In the genomic region with DNA sequence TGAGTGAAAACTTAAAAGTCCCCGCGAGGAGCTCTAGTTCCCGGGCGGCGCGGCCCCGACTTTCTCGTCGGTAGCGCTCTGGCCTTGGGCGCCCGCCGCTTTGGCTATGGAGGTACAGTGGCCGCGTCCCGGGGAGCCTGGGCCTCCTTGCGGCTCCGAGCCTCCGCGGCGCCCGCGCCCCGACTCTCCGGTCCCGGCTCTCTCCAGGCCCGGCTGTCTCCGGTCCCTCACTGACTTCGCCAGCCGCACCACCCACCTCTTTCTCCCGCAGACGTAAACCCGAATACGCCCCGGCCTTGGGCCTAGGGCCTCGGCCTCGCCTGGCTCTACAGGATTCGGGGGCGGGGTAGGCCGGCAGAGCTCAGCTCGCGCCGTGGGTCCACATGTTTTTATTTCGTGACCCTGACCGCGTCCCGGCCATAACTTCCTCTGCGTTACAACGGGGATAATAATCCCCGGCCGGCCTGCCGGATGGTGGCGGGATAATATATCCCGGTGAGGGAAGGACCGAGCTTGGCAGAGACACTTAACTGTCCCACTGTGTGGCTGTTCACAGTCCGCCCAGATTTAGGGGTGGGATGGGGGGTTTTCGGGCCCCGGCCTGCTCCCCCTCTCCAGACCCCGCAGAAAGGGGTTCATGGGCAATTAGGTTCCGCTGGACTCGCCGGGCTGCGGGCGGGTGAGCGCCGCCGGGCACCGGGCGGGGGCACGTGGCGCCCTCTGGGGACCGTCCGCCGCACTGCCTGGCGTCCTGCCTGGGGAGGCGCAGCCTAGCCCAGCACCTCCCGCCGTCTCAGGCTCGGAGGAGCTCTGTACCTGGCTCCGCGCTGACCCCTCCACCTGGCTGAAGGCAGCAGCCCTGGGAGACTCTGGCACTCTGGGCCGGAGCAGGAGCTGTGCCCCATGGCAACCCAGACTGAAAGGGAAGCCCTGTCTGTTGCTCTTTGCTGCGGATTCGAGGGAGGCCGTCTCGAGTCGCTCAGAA, we compare ENCODE assay signal across 1 cellular context.
A peak's percentile ranks its signal among the peaks of the same experiment; 100 is the strongest.
TF ChIP-seq lines count a peak whose summit lies in the region.

No MANE protein-coding gene starts in this region.

TF ChIP-seq in HEK293, 187 proteins besides CTCF, POLR2A, EP300 and RAD21 (continued from another document and continues in another):
- TF ChIP-seq, protein P1, sequence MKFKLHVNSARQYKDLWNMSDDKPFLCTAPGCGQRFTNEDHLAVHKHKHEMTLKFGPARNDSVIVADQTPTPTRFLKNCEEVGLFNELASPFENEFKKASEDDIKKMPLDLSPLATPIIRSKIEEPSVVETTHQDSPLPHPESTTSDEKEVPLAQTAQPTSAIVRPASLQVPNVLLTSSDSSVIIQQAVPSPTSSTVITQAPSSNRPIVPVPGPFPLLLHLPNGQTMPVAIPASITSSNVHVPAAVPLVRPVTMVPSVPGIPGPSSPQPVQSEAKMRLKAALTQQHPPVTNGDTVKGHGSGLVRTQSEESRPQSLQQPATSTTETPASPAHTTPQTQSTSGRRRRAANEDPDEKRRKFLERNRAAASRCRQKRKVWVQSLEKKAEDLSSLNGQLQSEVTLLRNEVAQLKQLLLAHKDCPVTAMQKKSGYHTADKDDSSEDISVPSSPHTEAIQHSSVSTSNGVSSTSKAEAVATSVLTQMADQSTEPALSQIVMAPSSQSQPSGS (tag by site-specific recombination; IDR thresholded peaks at IDR 0.05; ENCODE audit: low read depth), result no peak
- no peak for TF ChIP-seq ZNF302 (tag by site-specific recombination; IDR thresholded peaks at IDR 0.05; ENCODE audit: low read depth)
- no peak for TF ChIP-seq ZNF292 (tag by site-specific recombination; IDR thresholded peaks at IDR 0.05; ENCODE audit: borderline replicate concordance, low read depth)
- no peak for TF ChIP-seq ZBTB1 (tag by site-specific recombination; IDR thresholded peaks at IDR 0.05)
- no peak for TF ChIP-seq SCRT1 (tag by site-specific recombination; IDR thresholded peaks at IDR 0.05; ENCODE audit: borderline replicate concordance)
- no peak for TF ChIP-seq ZNF155 (tag by site-specific recombination; IDR thresholded peaks at IDR 0.05)
- TF ChIP-seq, protein P2, sequence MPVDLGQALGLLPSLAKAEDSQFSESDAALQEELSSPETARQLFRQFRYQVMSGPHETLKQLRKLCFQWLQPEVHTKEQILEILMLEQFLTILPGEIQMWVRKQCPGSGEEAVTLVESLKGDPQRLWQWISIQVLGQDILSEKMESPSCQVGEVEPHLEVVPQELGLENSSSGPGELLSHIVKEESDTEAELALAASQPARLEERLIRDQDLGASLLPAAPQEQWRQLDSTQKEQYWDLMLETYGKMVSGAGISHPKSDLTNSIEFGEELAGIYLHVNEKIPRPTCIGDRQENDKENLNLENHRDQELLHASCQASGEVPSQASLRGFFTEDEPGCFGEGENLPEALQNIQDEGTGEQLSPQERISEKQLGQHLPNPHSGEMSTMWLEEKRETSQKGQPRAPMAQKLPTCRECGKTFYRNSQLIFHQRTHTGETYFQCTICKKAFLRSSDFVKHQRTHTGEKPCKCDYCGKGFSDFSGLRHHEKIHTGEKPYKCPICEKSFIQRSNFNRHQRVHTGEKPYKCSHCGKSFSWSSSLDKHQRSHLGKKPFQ (tag by site-specific recombination; IDR thresholded peaks at IDR 0.05), result no peak
- TF ChIP-seq ZNF843 (tag by site-specific recombination; IDR thresholded peaks at IDR 0.05), result no peak
- TF ChIP-seq, protein P3, sequence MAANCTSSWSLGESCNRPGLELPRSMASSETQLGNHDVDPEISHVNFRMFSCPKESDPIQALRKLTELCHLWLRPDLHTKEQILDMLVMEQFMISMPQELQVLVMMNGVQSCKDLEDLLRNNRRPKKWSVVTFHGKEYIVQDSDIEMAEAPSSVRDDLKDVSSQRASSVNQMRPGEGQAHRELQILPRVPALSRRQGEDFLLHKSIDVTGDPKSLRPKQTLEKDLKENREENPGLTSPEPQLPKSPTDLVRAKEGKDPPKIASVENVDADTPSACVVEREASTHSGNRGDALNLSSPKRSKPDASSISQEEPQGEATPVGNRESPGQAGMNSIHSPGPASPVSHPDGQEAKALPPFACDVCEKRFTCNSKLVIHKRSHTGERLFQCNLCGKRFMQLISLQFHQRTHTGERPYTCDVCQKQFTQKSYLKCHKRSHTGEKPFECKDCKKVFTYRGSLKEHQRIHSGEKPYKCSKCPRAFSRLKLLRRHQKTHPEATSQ (tag by site-specific recombination; IDR thresholded peaks at IDR 0.05), result no peak
- TF ChIP-seq ZNF555 (tag by site-specific recombination; conservative IDR thresholded peaks at IDR 0.05), result no peak
- TF ChIP-seq ZNF350 (tag by site-specific recombination; IDR thresholded peaks at IDR 0.05), result no peak
- no peak; the same call in 1 of the 2 replicates for TF ChIP-seq ZBTB17 (tag by site-specific recombination; IDR thresholded peaks at IDR 0.05)
- no peak for TF ChIP-seq KLF10 (tag by site-specific recombination; IDR thresholded peaks at IDR 0.05)
- TF ChIP-seq ZNF354C (tag by site-specific recombination; IDR thresholded peaks at IDR 0.05; ENCODE audit: borderline replicate concordance, low read depth), result no peak
- no peak for TF ChIP-seq ZNF248 (tag by site-specific recombination; IDR thresholded peaks at IDR 0.05)
- no peak for TF ChIP-seq ZNF529 (tag by site-specific recombination; IDR thresholded peaks at IDR 0.05; ENCODE audit: insufficient replicate concordance)
- no peak for TF ChIP-seq ZNF174 (tag by site-specific recombination; IDR thresholded peaks at IDR 0.05)
- 0 out of 2 replicates have a peak, but pooled peaks have one; percentile 7 for TF ChIP-seq SP3 (tag by site-specific recombination; IDR thresholded peaks at IDR 0.05)
- TF ChIP-seq, protein P4, sequence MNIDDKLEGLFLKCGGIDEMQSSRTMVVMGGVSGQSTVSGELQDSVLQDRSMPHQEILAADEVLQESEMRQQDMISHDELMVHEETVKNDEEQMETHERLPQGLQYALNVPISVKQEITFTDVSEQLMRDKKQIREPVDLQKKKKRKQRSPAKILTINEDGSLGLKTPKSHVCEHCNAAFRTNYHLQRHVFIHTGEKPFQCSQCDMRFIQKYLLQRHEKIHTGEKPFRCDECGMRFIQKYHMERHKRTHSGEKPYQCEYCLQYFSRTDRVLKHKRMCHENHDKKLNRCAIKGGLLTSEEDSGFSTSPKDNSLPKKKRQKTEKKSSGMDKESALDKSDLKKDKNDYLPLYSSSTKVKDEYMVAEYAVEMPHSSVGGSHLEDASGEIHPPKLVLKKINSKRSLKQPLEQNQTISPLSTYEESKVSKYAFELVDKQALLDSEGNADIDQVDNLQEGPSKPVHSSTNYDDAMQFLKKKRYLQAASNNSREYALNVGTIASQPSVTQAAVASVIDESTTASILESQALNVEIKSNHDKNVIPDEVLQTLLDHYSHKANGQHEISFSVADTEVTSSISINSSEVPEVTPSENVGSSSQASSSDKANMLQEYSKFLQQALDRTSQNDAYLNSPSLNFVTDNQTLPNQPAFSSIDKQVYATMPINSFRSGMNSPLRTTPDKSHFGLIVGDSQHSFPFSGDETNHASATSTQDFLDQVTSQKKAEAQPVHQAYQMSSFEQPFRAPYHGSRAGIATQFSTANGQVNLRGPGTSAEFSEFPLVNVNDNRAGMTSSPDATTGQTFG (tag by site-specific recombination; IDR thresholded peaks at IDR 0.05; ENCODE audit: borderline replicate concordance), result no peak
- TF ChIP-seq HOXA7 (CRISPR knock-in tag; IDR thresholded peaks at IDR 0.05; ENCODE audit: borderline replicate concordance), result no peak
- TF ChIP-seq ZNF830 (tag by site-specific recombination; IDR thresholded peaks at IDR 0.05; ENCODE audit: low read depth), result no peak
- no peak for TF ChIP-seq SETDB1 (IDR thresholded peaks at IDR 0.05; ENCODE audit: insufficient read length, low read length)
- TF ChIP-seq ZFP3 (tag by site-specific recombination; IDR thresholded peaks at IDR 0.05; ENCODE audit: low read depth), result no peak
- TF ChIP-seq ZBTB7A (tag by site-specific recombination; IDR thresholded peaks at IDR 0.05; ENCODE audit: low read depth), result no peak
- no peak for TF ChIP-seq ZNF157 (tag by site-specific recombination; IDR thresholded peaks at IDR 0.05)
- TF ChIP-seq, protein P5, sequence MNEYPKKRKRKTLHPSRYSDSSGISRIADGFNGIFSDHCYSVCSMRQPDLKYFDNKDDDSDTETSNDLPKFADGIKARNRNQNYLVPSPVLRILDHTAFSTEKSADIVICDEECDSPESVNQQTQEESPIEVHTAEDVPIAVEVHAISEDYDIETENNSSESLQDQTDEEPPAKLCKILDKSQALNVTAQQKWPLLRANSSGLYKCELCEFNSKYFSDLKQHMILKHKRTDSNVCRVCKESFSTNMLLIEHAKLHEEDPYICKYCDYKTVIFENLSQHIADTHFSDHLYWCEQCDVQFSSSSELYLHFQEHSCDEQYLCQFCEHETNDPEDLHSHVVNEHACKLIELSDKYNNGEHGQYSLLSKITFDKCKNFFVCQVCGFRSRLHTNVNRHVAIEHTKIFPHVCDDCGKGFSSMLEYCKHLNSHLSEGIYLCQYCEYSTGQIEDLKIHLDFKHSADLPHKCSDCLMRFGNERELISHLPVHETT (tag by site-specific recombination; IDR thresholded peaks at IDR 0.05), result no peak
- TF ChIP-seq ZNF426 (tag by site-specific recombination; IDR thresholded peaks at IDR 0.05), result no peak
- no peak for TF ChIP-seq ZNF768 (tag by site-specific recombination; IDR thresholded peaks at IDR 0.05)
- TF ChIP-seq KLF7 (tag by site-specific recombination; IDR thresholded peaks at IDR 0.05; ENCODE audit: borderline replicate concordance), result no peak
- TF ChIP-seq, protein P6, sequence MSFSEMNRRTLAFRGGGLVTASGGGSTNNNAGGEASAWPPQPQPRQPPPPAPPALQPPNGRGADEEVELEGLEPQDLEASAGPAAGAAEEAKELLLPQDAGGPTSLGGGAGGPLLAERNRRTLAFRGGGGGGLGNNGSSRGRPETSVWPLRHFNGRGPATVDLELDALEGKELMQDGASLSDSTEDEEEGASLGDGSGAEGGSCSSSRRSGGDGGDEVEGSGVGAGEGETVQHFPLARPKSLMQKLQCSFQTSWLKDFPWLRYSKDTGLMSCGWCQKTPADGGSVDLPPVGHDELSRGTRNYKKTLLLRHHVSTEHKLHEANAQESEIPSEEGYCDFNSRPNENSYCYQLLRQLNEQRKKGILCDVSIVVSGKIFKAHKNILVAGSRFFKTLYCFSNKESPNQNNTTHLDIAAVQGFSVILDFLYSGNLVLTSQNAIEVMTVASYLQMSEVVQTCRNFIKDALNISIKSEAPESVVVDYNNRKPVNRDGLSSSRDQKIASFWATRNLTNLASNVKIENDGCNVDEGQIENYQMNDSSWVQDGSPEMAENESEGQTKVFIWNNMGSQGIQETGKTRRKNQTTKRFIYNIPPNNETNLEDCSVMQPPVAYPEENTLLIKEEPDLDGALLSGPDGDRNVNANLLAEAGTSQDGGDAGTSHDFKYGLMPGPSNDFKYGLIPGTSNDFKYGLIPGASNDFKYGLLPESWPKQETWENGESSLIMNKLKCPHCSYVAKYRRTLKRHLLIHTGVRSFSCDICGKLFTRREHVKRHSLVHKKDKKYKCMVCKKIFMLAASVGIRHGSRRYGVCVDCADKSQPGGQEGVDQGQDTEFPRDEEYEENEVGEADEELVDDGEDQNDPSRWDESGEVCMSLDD (tag by site-specific recombination; IDR thresholded peaks at IDR 0.05), result peak; percentile 85
- TF ChIP-seq ZNF707 (tag by site-specific recombination; IDR thresholded peaks at IDR 0.05), result no peak
- no peak for TF ChIP-seq ZNF404 (tag by site-specific recombination; IDR thresholded peaks at IDR 0.05)
- TF ChIP-seq, protein P7, sequence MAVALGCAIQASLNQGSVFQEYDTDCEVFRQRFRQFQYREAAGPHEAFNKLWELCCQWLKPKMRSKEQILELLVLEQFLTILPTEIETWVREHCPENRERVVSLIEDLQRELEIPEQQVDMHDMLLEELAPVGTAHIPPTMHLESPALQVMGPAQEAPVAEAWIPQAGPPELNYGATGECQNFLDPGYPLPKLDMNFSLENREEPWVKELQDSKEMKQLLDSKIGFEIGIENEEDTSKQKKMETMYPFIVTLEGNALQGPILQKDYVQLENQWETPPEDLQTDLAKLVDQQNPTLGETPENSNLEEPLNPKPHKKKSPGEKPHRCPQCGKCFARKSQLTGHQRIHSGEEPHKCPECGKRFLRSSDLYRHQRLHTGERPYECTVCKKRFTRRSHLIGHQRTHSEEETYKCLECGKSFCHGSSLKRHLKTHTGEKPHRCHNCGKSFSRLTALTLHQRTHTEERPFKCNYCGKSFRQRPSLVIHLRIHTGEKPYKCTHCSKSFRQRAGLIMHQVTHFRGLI (tag by site-specific recombination; IDR thresholded peaks at IDR 0.05), result no peak
- TF ChIP-seq ZNF146 (tag by site-specific recombination; IDR thresholded peaks at IDR 0.05), result no peak
- TF ChIP-seq ZEB2 (tag by site-specific recombination; IDR thresholded peaks at IDR 0.05), result no peak
- no peak for TF ChIP-seq OSR2 (tag by site-specific recombination; IDR thresholded peaks at IDR 0.05)
- TF ChIP-seq ZFP41 (tag by site-specific recombination; IDR thresholded peaks at IDR 0.05; ENCODE audit: borderline replicate concordance), result no peak
- peak; percentile 59; the same call in 1 of the 2 replicates for TF ChIP-seq BCL11B (tag by site-specific recombination; IDR thresholded peaks at IDR 0.05; ENCODE audit: low read depth)
- no peak for TF ChIP-seq ZSCAN23 (tag by site-specific recombination; IDR thresholded peaks at IDR 0.05)
- TF ChIP-seq ZNF701 (tag by site-specific recombination; IDR thresholded peaks at IDR 0.05), result no peak
- TF ChIP-seq IKZF3 (tag by site-specific recombination; IDR thresholded peaks at IDR 0.05), result no peak
- TF ChIP-seq RBAK (tag by site-specific recombination; IDR thresholded peaks at IDR 0.05), result no peak
- no peak for TF ChIP-seq ZNF549 (tag by site-specific recombination; IDR thresholded peaks at IDR 0.05)
- no peak for TF ChIP-seq ZNF776 (tag by site-specific recombination; IDR thresholded peaks at IDR 0.05; ENCODE audit: borderline replicate concordance)
- TF ChIP-seq ZNF221 (tag by site-specific recombination; IDR thresholded peaks at IDR 0.05; ENCODE audit: borderline replicate concordance), result no peak
- TF ChIP-seq ZNF747 (tag by site-specific recombination; IDR thresholded peaks at IDR 0.05), result no peak
- TF ChIP-seq, protein P8, sequence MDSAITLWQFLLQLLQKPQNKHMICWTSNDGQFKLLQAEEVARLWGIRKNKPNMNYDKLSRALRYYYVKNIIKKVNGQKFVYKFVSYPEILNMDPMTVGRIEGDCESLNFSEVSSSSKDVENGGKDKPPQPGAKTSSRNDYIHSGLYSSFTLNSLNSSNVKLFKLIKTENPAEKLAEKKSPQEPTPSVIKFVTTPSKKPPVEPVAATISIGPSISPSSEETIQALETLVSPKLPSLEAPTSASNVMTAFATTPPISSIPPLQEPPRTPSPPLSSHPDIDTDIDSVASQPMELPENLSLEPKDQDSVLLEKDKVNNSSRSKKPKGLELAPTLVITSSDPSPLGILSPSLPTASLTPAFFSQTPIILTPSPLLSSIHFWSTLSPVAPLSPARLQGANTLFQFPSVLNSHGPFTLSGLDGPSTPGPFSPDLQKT (IDR thresholded peaks at IDR 0.05; ENCODE audit: borderline replicate concordance, low read depth, low read length), result no peak
- no peak for TF ChIP-seq ZNF585B (tag by site-specific recombination; IDR thresholded peaks at IDR 0.05)
